11 cellular contexts compared by ENCODE assay signal in genomic region chr16:79509221-79509631, GRCh38.
DNase-seq lines count a peak whose midpoint lies in the region; ATAC-seq lines count a peak whose summit lies in the region.
"Had no signal": no experiment of that assay in that cellular context is flagged by ENCODE, and none has a peak within 500 bp of the region (broad histone marks: within the 10 kb centered on the region; RNA-seq: fewer than 3 reads in every experiment).

No MANE protein-coding gene starts in this region.

- peak; percentile 31 for ATAC-seq in esophagus mucosa
- no peak for ATAC-seq in GM21526 (IDR thresholded peaks at IDR 0.05; ENCODE audit: low FRiP score, unreplicated experiment)
- ATAC-seq: activated naive CD8-positive, alpha-beta T cell treated with anti-CD3 and anti-CD28 coated beads, Interleukin-2, amount 50 U/mL, for 24 hours had no signal

- in situ Hi-C loops in G401 (cut with HindIII; ENCODE audit: low sequenced_read_pairs): no loop called here

- DNase-seq in G401 (ENCODE audit: low spot score): peak; percentile 99
- DNase-seq in NCI-H510A (lab: John Stamatoyannopoulos, UW): peak; percentile 48
- DNase-seq in putamen (ENCODE audit: low spot score): peak; percentile 70
- DNase-seq in COLO829 (ENCODE audit: low spot score): no peak
- DNase-seq in NCI-H1436 (lab: John Stamatoyannopoulos, UW): no peak
- no peak for DNase-seq in kidney glomerular epithelial cell (lab: John Stamatoyannopoulos, UW)
- DNase-seq: activated CD4-positive, alpha-beta T cell treated with anti-CD3 and anti-CD28 coated beads, Interleukin-2, amount 10 ng/mL, durations not matched to agents 7 days and 5 days; activated naive CD8-positive, alpha-beta T cell treated with anti-CD3 and anti-CD28 coated beads, Interleukin-2, amount 50 U/mL, for 24 hours; esophagus squamous epithelium had no signal

Comparison
In these comparisons a context has a peak if more than half of its experiments do, and no peak if none do; other contexts are left out.
1. DNase-seq: peak in G401 (single experiment), NCI-H510A (single experiment) and putamen (single experiment); none in COLO829 (single experiment), NCI-H1436 (single experiment) and kidney glomerular epithelial cell (single experiment).